In the genomic region with DNA sequence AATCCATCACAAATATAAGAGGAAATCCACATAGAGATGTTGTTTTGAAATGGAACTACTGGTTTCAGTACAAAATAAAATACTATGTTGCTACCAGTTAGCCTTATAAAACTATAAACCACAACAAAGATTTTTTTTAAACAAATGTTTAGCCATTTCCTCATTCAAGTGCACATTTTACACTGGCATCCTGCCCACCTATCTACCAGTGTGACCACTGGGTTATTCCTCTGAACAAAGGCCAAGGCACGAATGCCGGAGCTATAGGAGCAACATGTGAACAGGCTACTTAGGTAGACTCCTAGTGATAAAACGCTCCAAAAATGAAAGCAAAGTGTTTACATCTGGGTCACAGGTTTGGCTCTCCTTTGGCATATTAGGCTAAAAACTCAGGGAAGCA, we compare ENCODE assay signal across 1 cellular context.
TF ChIP-seq lines count a peak whose summit lies in the region.

No MANE protein-coding gene starts in this region.

TF ChIP-seq in GM23338, 12 proteins besides CTCF, POLR2A, EP300 and RAD21 (continued from another document):
- TF ChIP-seq, protein P1, sequence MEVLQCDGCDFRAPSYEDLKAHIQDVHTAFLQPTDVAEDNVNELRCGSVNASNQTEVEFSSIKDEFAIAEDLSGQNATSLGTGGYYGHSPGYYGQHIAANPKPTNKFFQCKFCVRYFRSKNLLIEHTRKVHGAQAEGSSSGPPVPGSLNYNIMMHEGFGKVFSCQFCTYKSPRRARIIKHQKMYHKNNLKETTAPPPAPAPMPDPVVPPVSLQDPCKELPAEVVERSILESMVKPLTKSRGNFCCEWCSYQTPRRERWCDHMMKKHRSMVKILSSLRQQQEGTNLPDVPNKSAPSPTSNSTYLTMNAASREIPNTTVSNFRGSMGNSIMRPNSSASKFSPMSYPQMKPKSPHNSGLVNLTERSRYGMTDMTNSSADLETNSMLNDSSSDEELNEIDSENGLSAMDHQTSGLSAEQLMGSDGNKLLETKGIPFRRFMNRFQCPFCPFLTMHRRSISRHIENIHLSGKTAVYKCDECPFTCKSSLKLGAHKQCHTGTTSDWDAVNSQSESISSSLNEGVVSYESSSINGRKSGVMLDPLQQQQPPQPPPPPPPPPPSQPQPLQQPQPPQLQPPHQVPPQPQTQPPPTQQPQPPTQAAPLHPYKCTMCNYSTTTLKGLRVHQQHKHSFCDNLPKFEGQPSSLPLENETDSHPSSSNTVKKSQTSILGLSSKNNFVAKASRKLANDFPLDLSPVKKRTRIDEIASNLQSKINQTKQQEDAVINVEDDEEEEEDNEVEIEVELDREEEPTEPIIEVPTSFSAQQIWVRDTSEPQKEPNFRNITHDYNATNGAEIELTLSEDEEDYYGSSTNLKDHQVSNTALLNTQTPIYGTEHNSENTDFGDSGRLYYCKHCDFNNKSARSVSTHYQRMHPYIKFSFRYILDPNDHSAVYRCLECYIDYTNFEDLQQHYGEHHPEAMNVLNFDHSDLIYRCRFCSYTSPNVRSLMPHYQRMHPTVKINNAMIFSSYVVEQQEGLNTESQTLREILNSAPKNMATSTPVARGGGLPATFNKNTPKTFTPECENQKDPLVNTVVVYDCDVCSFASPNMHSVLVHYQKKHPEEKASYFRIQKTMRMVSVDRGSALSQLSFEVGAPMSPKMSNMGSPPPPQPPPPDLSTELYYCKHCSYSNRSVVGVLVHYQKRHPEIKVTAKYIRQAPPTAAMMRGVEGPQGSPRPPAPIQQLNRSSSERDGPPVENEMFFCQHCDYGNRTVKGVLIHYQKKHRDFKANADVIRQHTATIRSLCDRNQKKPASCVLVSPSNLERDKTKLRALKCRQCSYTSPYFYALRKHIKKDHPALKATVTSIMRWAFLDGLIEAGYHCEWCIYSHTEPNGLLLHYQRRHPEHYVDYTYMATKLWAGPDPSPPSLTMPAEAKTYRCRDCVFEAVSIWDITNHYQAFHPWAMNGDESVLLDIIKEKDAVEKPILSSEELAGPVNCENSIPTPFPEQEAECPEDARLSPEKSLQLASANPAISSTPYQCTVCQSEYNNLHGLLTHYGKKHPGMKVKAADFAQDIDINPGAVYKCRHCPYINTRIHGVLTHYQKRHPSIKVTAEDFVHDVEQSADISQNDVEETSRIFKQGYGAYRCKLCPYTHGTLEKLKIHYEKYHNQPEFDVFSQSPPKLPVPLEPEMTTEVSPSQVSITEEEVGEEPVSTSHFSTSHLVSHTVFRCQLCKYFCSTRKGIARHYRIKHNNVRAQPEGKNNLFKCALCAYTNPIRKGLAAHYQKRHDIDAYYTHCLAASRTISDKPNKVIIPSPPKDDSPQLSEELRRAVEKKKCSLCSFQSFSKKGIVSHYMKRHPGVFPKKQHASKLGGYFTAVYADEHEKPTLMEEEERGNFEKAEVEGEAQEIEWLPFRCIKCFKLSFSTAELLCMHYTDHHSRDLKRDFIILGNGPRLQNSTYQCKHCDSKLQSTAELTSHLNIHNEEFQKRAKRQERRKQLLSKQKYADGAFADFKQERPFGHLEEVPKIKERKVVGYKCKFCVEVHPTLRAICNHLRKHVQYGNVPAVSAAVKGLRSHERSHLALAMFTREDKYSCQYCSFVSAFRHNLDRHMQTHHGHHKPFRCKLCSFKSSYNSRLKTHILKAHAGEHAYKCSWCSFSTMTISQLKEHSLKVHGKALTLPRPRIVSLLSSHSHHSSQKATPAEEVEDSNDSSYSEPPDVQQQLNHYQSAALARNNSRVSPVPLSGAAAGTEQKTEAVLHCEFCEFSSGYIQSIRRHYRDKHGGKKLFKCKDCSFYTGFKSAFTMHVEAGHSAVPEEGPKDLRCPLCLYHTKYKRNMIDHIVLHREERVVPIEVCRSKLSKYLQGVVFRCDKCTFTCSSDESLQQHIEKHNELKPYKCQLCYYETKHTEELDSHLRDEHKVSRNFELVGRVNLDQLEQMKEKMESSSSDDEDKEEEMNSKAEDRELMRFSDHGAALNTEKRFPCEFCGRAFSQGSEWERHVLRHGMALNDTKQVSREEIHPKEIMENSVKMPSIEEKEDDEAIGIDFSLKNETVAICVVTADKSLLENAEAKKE (CRISPR knock-in tag; IDR thresholded peaks at IDR 0.05), result no peak
